22 cellular contexts compared by ENCODE assay signal in the genomic region with DNA sequence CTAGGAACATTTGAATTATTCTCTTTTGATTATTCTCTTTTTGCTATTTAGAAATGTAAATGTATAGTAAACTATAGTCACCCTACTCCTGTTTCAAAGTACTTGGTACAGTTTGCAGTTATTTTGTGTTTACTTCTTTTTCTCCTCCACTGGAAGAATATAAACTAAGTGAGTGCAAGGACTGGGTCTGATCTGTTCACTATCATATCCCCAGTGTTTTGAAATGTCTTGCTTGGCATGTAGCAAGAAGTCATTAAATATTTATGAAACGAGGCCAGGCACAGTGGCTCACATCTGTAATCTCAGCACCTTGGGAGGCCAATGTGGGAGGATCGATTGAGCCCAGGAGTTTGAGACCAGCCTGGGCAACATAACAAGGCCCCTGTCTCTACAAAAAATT. TPM values are rescaled to one million over a fixed set of nuclear protein-coding genes. Genes with fewer than 3 reads are reported as not detected.
DNase-seq lines count a peak whose midpoint lies in the region; ATAC-seq and TF ChIP-seq lines count a peak whose summit lies in the region.
"Had no signal": no experiment of that assay in that cellular context is flagged by ENCODE, and none has a peak within 500 bp of the region (broad histone marks: within the 10 kb centered on the region; RNA-seq: fewer than 3 reads in every experiment).

No MANE protein-coding gene starts in this region.

- H3K4me3 Mint-ChIP-seq in activated CD8-positive, alpha-beta memory T cell treated with anti-CD3 and anti-CD28 coated beads, Interleukin-2, amount 10 ng/mL, durations not matched to agents 7 days and 5 days, result no peak overlapping the region
- H3K4me3 Mint-ChIP-seq: CD8-positive, alpha-beta memory T cell; IgD-negative memory B cell had no signal

- in situ Hi-C loops in transverse colon (cut with MboI; ENCODE audit: low pct_ligation_motif_present in 1 of 4, low pct_unique_long_range_greater_than_20kb in 1 of 4, low sequenced_read_pairs in 3 of 4), result no loop called here

- H3K4me3 ChIP-seq in right atrium auricular region, result no peak overlapping the region
- H3K4me3 ChIP-seq in heart left ventricle, result no peak overlapping the region
- H3K4me3 ChIP-seq in rectal smooth muscle tissue (ENCODE audit: low read length), result no peak overlapping the region
- no peak overlapping the region for H3K4me3 ChIP-seq in transverse colon
- H3K4me3 ChIP-seq: PC-9 had no signal

- H3K27me3 ChIP-seq in right atrium auricular region (no peaks in the 10 kb centered on the region), heart left ventricle (no peaks in the 10 kb centered on the region), rectal smooth muscle tissue (ENCODE audit: control insufficient read depth, insufficient read depth, low read length) (no peaks in the 10 kb centered on the region), transverse colon (no peaks in the 10 kb centered on the region)

- CTCF ChIA-PET in activated CD8-positive, alpha-beta memory T cell treated with anti-CD3 and anti-CD28 coated beads, Interleukin-2, amount 10 ng/mL, durations not matched to agents 7 days and 5 days (lab: Charles Lee), result no interaction called here

- no peak overlapping the region for H3K9ac ChIP-seq in rectal smooth muscle tissue (ENCODE audit: low read length)

- H3K9me3 Mint-ChIP-seq in activated CD8-positive, alpha-beta memory T cell treated with anti-CD3 and anti-CD28 coated beads, Interleukin-2, amount 10 ng/mL, durations not matched to agents 7 days and 5 days (ENCODE audit: low read depth), result no peaks in the 10 kb centered on the region
- H3K9me3 Mint-ChIP-seq: CD8-positive, alpha-beta memory T cell; IgD-negative memory B cell had no signal

- TF ChIP-seq CTCF in right atrium auricular region (IDR thresholded peaks at IDR 0.05) (no peak), heart left ventricle (IDR thresholded peaks at IDR 0.05) (no peak), transverse colon (IDR thresholded peaks at IDR 0.05) (no peak)

- no peak for TF ChIP-seq EP300 in transverse colon (IDR thresholded peaks at IDR 0.05; ENCODE audit: low read depth)

- H3K27ac Mint-ChIP-seq in activated CD8-positive, alpha-beta memory T cell treated with anti-CD3 and anti-CD28 coated beads, Interleukin-2, amount 10 ng/mL, durations not matched to agents 7 days and 5 days, result no peak overlapping the region
- H3K27ac Mint-ChIP-seq: CD8-positive, alpha-beta memory T cell; IgD-negative memory B cell had no signal

- TF ChIP-seq POLR2A in heart left ventricle (IDR thresholded peaks at IDR 0.05) (no peak), transverse colon (IDR thresholded peaks at IDR 0.05) (no peak)

- H3K9me3 ChIP-seq in right atrium auricular region, result no peaks in the 10 kb centered on the region
- no peaks in the 10 kb centered on the region for H3K9me3 ChIP-seq in heart left ventricle
- H3K9me3 ChIP-seq in transverse colon, result no peaks in the 10 kb centered on the region

- H3K4me1 ChIP-seq in right atrium auricular region (peaks cover 0 to 24% of the 10 kb centered on the region in 2 donors), heart left ventricle (peaks cover 0 to 21% (median 15%) of the 10 kb centered on the region in 12 donors), rectal smooth muscle tissue (ENCODE audit: control insufficient read depth, insufficient read depth, low read length) (peaks cover 3% of the 10 kb centered on the region), transverse colon (peaks cover 0 to 33% (median 11%) of the 10 kb centered on the region in 4 donors)

- H3K27me3 Mint-ChIP-seq in activated CD8-positive, alpha-beta memory T cell treated with anti-CD3 and anti-CD28 coated beads, Interleukin-2, amount 10 ng/mL, durations not matched to agents 7 days and 5 days, result no peaks in the 10 kb centered on the region
- H3K27me3 Mint-ChIP-seq: CD8-positive, alpha-beta memory T cell; IgD-negative memory B cell had no signal

- ATAC-seq in heart left ventricle, result no peak
- ATAC-seq in activated CD8-positive, alpha-beta memory T cell treated with anti-CD3 and anti-CD28 coated beads, Interleukin-2, amount 10 ng/mL, durations not matched to agents 7 days and 5 days, result no peak
- ATAC-seq: HCT116 had no signal

- DNase-seq in right atrium auricular region (ENCODE audit: low spot score) (no peak), heart left ventricle (no peak), amniotic epithelial cell (ENCODE audit: low read depth) (peak; percentile 59), transverse colon (no peak), NCI-H526 (lab: John Stamatoyannopoulos, UW) (no peak)
- no peak for DNase-seq in activated CD8-positive, alpha-beta memory T cell treated with anti-CD3 and anti-CD28 coated beads, Interleukin-2, amount 10 ng/mL, durations not matched to agents 7 days and 5 days
- DNase-seq in activated naive CD4-positive, alpha-beta T cell treated with anti-CD3 and anti-CD28 coated beads, Interleukin-2, amount 50 U/mL, for 16 hours, result no peak
- DNase-seq: CD8-positive, alpha-beta memory T cell; GOT3; NCI-H1105; NCI-H146; NCI-H2029; NCI-H2227 treated with DMSO at 0.1 percent for 48 hours; NCI-H510A; NCI-H748 treated with DMSO at 0.1 percent for 48 hours; PC-9; RPMI8226 had no signal

- no peaks in the 10 kb centered on the region for H3K36me3 ChIP-seq in right atrium auricular region
- H3K36me3 ChIP-seq in heart left ventricle, result peaks cover 0 to 43% (median 28%) of the 10 kb centered on the region in 9 donors
- peaks cover 4% of the 10 kb centered on the region for H3K36me3 ChIP-seq in rectal smooth muscle tissue (ENCODE audit: control insufficient read depth, insufficient read depth, low read length)
- peaks cover 0 to 5% (median 0%) of the 10 kb centered on the region in 4 donors for H3K36me3 ChIP-seq in transverse colon

- H3K27ac ChIP-seq in right atrium auricular region, result peak overlapping the region; percentile 81 to 83
- peak overlapping the region in 5 of 12 donors; percentile 62 to 91 (median 84) for H3K27ac ChIP-seq in heart left ventricle
- peak overlapping the region; percentile 39 for H3K27ac ChIP-seq in rectal smooth muscle tissue (ENCODE audit: low read depth, low read length)
- peak overlapping the region in 3 of 4 donors; percentile 59 to 82 (median 75) for H3K27ac ChIP-seq in transverse colon
- H3K27ac ChIP-seq: C4-2B, PC-9 had no signal

- 59 to 76% (median 65%) methylated on average over 2 of the region's 2 CpGs for WGBS in heart left ventricle, 4 donors
- 74% methylated on average over 2 of the region's 2 CpGs; no CpG with 5 or more reads in 1 of the 2 donors for WGBS in transverse colon (ENCODE audit: low coverage in 1 of 2), 2 donors

- peaks cover 2% of the 10 kb centered on the region for H3K4me1 Mint-ChIP-seq in activated CD8-positive, alpha-beta memory T cell treated with anti-CD3 and anti-CD28 coated beads, Interleukin-2, amount 10 ng/mL, durations not matched to agents 7 days and 5 days

- H3K36me3 Mint-ChIP-seq in activated CD8-positive, alpha-beta memory T cell treated with anti-CD3 and anti-CD28 coated beads, Interleukin-2, amount 10 ng/mL, durations not matched to agents 7 days and 5 days, result peaks cover 5% of the 10 kb centered on the region

- intact Hi-C loops in heart left ventricle (cut with DNase I), result no loop called here
- intact Hi-C loops in transverse colon (cut with DNase I; ENCODE audit: low total_unique reads), result no loop called here

RNA-seq across cellular contexts. Expression of gene PODN, which starts 35.8 kb away (rescaled TPM):
- total RNA-seq in right atrium auricular region (10 to 100 TPM; 44.1 to 47.2 TPM), heart left ventricle (10 to 100 TPM in 8 of 9 donors, 1 to 10 TPM in 1; 5.9 to 61.8 (median 18.5) TPM), transverse colon (10 to 100 TPM; 29.4 to 43.6 (median 35.6) TPM)
- polyA plus RNA-seq in heart left ventricle, result 1 to 10 TPM; 5.2 to 9.8 TPM
- not detected for total RNA-seq in activated CD8-positive, alpha-beta memory T cell treated with anti-CD3 and anti-CD28 coated beads, Interleukin-2, amount 10 ng/mL, durations not matched to agents 7 days and 5 days
- total RNA-seq: CD8-positive, alpha-beta memory T cell; Daoy; PC-9 had no signal
- polyA plus RNA-seq: IgD-negative memory B cell had no signal

Comparison
In these comparisons a context has a peak if more than half of its experiments do, and no peak if none do; other contexts are left out.
1. RNA of gene PODN, which starts 35.8 kb away (total RNA-seq): 44.1 to 47.2 TPM in right atrium auricular region, 29.4 to 43.6 TPM in transverse colon and 5.9 to 61.8 TPM in heart left ventricle; not detected in activated CD8-positive, alpha-beta memory T cell treated with anti-CD3 and anti-CD28 coated beads, Interleukin-2, amount 10 ng/mL, durations not matched to agents 7 days and 5 days; every median in the first group is over 4 times any median in the second.